27 cellular contexts compared by ENCODE assay signal in the genomic region with DNA sequence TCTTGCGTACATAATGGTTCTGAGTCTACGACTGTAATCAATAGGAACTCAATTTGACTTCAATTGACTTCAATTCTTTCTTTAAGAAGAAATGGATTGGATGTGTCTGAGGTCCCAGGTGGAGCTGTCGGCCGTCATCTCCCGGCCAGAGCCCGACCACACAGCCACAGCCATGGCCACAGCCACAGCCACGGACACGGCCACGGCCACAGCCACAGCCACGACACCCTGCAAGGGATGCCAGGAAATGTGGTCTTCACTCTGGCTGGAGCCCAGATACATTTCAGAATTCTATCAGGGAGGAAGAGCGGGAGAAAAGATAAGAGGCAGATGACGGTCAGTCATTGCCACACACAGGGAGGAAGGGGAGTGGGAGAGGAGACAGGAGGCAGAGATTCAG. TPM values are rescaled to one million over a fixed set of nuclear protein-coding genes. Genes with fewer than 3 reads are reported as not detected.
"Had no signal": no experiment of that assay in that cellular context is flagged by ENCODE, and none has a peak within 500 bp of the region (broad histone marks: within the 10 kb centered on the region; RNA-seq: fewer than 3 reads in every experiment).

No MANE protein-coding gene starts in this region.

- FAIRE-seq: islet of Langerhans, kidney had no signal

- H2AFZ ChIP-seq: neural progenitor cell had no signal

- H3K27ac ChIP-seq: left lung, neural progenitor cell, ovary, right atrium auricular region, right lobe of liver, stomach, testis, transverse colon, upper lobe of left lung, vagina had no signal

- H3K36me3 ChIP-seq: left lung, neural progenitor cell, ovary, right atrium auricular region, right lobe of liver, stomach, thyroid gland, transverse colon, upper lobe of left lung, vagina had no signal

- H3K4me1 ChIP-seq: left lung, neural progenitor cell, right atrium auricular region, right lobe of liver, testis, upper lobe of left lung, vagina had no signal

- H3K27ac Mint-ChIP-seq: immature natural killer cell; mesothelial cell of epicardium; natural killer cell; neural progenitor cell; progenitor cell of endocrine pancreas; stimulated activated naive B cell treated with anti-CD40 and anti-IgM and Interleukin-4, amounts not matched to agents 10 μg/mL and 1 μg/mL and 100 μg/mL, for 72 hours had no signal

- H3K4me1 Mint-ChIP-seq: immature natural killer cell, naive B cell, natural killer cell had no signal

- H3K9me3 Mint-ChIP-seq: mesothelial cell of epicardium; naive B cell; natural killer cell; neural progenitor cell; stimulated activated naive B cell treated with anti-CD40 and anti-IgM and Interleukin-4, amounts not matched to agents 10 μg/mL and 1 μg/mL and 100 μg/mL, for 72 hours had no signal

- H3K27me3 ChIP-seq: ovary, right atrium auricular region, right lobe of liver, testis, thyroid gland, transverse colon, upper lobe of left lung, vagina had no signal

- H3K4me3 ChIP-seq: left lung, lung, neural progenitor cell, ovary, right atrium auricular region, right lobe of liver, smooth muscle cell, stomach, testis, thyroid gland, transverse colon, upper lobe of left lung, vagina had no signal

- DNase-seq: hypothalamus; immature natural killer cell; kidney; left colon; mesendoderm; naive B cell; natural killer cell; ovary; right lobe of liver; stimulated activated CD4-positive, alpha-beta T cell treated with anti-CD3 and anti-CD28 coated beads, Interleukin-1b, Interleukin-23, amount 100 ng/mL, for 48 hours; stimulated activated CD4-positive, alpha-beta T cell treated with anti-CD3 and anti-CD28 coated beads, Interleukin-2, amount 100 ng/mL, for 48 hours; stimulated activated naive B cell treated with anti-CD40 and anti-IgM and Interleukin-4, amounts not matched to agents 10 μg/mL and 1 μg/mL and 100 μg/mL, for 72 hours; stimulated activated naive CD8-positive, alpha-beta T cell treated with anti-CD3 and anti-CD28 coated beads, Interleukin-15, Interleukin-2, amounts not matched to agents 100 U/mL and 50 U/mL, for 24 hours; stomach; testis; transverse colon had no signal

- H3K4me2 ChIP-seq: neural progenitor cell, smooth muscle cell had no signal

- H3K9ac ChIP-seq: neural progenitor cell had no signal

- ATAC-seq: left colon; left lung; natural killer cell; right lobe of liver; stimulated activated naive B cell treated with anti-CD40 and anti-IgM and Interleukin-4, amounts not matched to agents 10 μg/mL and 1 μg/mL and 100 μg/mL, for 72 hours; stimulated activated naive CD8-positive, alpha-beta T cell treated with anti-CD3 and anti-CD28 coated beads, Interleukin-15, Interleukin-2, amounts not matched to agents 100 U/mL and 50 U/mL, for 24 hours had no signal

- H3K36me3 Mint-ChIP-seq: immature natural killer cell; mesothelial cell of epicardium; naive B cell; natural killer cell; neural progenitor cell; stimulated activated naive B cell treated with anti-CD40 and anti-IgM and Interleukin-4, amounts not matched to agents 10 μg/mL and 1 μg/mL and 100 μg/mL, for 72 hours had no signal

- H3K9me3 ChIP-seq: left lung, ovary, right atrium auricular region, right lobe of liver, stomach, testis, thyroid gland, transverse colon, upper lobe of left lung, vagina had no signal

- H3K4me3 Mint-ChIP-seq: immature natural killer cell; mesothelial cell of epicardium; natural killer cell; neural progenitor cell; stimulated activated naive B cell treated with anti-CD40 and anti-IgM and Interleukin-4, amounts not matched to agents 10 μg/mL and 1 μg/mL and 100 μg/mL, for 72 hours had no signal

RNA-seq across cellular contexts. Expression of a gene that starts 58.9 kb away (rescaled TPM):
- total RNA-seq: natural killer cell, right lobe of liver, smooth muscle cell had no signal
- polyA plus RNA-seq: immature natural killer cell had no signal
